ENCODE assay signal across 8 cellular contexts in genomic region chr10:100482181-100482833, GRCh38. TPM values are rescaled to one million over a fixed set of nuclear protein-coding genes. Genes with fewer than 3 reads are reported as not detected.
DNase-seq lines count a peak whose midpoint lies in the region; ATAC-seq lines count a peak whose summit lies in the region.

No MANE protein-coding gene starts in this region.

- H3K27ac Mint-ChIP-seq in effector memory CD8-positive, alpha-beta T cell = peak overlapping the region; percentile 13 to 39

- peaks cover 38 to 39% of the 10 kb centered on the region in 2 donors for H3K27me3 Mint-ChIP-seq in effector memory CD8-positive, alpha-beta T cell

- DNase-seq in ELR (ENCODE audit: low read depth) (peak; percentile 70), NCI-H774 (lab: John Stamatoyannopoulos, UW) (peak; percentile 4), lung microvascular endothelial cell (ENCODE audit: low read depth in 2 of 2) (peak; percentile 85)
- peak; percentile 30 to 31 for DNase-seq in activated CD8-positive, alpha-beta memory T cell treated with anti-CD3 and anti-CD28 coated beads for 4 hours (ENCODE audit: low read depth in 2 of 2)
- DNase-seq in effector memory CD8-positive, alpha-beta T cell = peak; percentile 54 to 62 (median 57)
- peak; percentile 40 to 57 for DNase-seq in stimulated activated CD4-positive, alpha-beta T cell treated with anti-CD3 and anti-CD28 coated beads, Interleukin-4, amount 100 ng/mL, for 4 hours

- H3K4me3 Mint-ChIP-seq in effector memory CD8-positive, alpha-beta T cell = peak overlapping the region; percentile 82 to 91

- no peaks in the 10 kb centered on the region for H3K9me3 Mint-ChIP-seq in effector memory CD8-positive, alpha-beta T cell

- H3K36me3 Mint-ChIP-seq in effector memory CD8-positive, alpha-beta T cell (ENCODE audit: insufficient read depth) = peaks cover 3% of the 10 kb centered on the region

- ATAC-seq in HG03095 (IDR thresholded peaks at IDR 0.05; ENCODE audit: unreplicated experiment) (peak; percentile 62), HG03039 (IDR thresholded peaks at IDR 0.05; ENCODE audit: unreplicated experiment) (no peak)
- ATAC-seq in effector memory CD8-positive, alpha-beta T cell (replicated peaks) = peak; percentile 66

- peaks cover 13 to 14% of the 10 kb centered on the region in 2 donors for H3K4me1 Mint-ChIP-seq in effector memory CD8-positive, alpha-beta T cell (ENCODE audit: low read depth in 2 of 2)

RNA-seq across cellular contexts. Expression of gene WNT8B, which starts 19.5 kb away (rescaled TPM):
- total RNA-seq in lung microvascular endothelial cell = not detected in 2 replicates

RNA-seq across cellular contexts. Expression of gene SEC31B, which starts 37.4 kb away (rescaled TPM):
- 0.65 and 2.0 TPM in 2 replicates for total RNA-seq in lung microvascular endothelial cell

RNA-seq across cellular contexts. Expression of gene NDUFB8, which starts 47.4 kb away (rescaled TPM):
- total RNA-seq in lung microvascular endothelial cell = 152 and 182 TPM in 2 replicates

RNA-seq across cellular contexts. Expression of gene HIF1AN, which starts 53.4 kb away (rescaled TPM):
- 5.4 and 6.3 TPM in 2 replicates for total RNA-seq in lung microvascular endothelial cell

Comparison
In these comparisons a context has a peak if more than half of its experiments do, and no peak if none do; other contexts are left out.
1. DNase-seq: peak in every context shown above with its lines; median percentile 85 in lung microvascular endothelial cell; 70 in ELR; 57 in effector memory CD8-positive, alpha-beta T cell; 48 in stimulated activated CD4-positive, alpha-beta T cell treated with anti-CD3 and anti-CD28 coated beads, Interleukin-4, amount 100 ng/mL, for 4 hours; 30 in activated CD8-positive, alpha-beta memory T cell treated with anti-CD3 and anti-CD28 coated beads for 4 hours; 4 in NCI-H774.